Comparison of ENCODE assay signal across 8 cellular contexts in genomic region chr11:95924414-95924760, GRCh38. TPM values are rescaled to one million over a fixed set of nuclear protein-coding genes. Genes with fewer than 3 reads are reported as not detected.
DNase-seq lines count a peak whose midpoint lies in the region; ATAC-seq, FAIRE-seq and TF ChIP-seq lines count a peak whose summit lies in the region.

No MANE protein-coding gene starts in this region.

- peak overlapping the region; percentile 79 for H3K4me3 ChIP-seq in bronchial epithelial cell (ENCODE audit: low read depth, low read length)
- H3K4me3 ChIP-seq in lower leg skin (ENCODE audit: low read depth, poor library complexity, severe bottlenecking): peak overlapping the region; percentile 69
- H3K4me3 ChIP-seq in upper lobe of left lung: peak overlapping the region; percentile 60 to 83 (median 70)

- H3K36me3 ChIP-seq in bronchial epithelial cell (ENCODE audit: control insufficient read depth, insufficient read depth, low read length): no peaks in the 10 kb centered on the region
- H3K36me3 ChIP-seq in upper lobe of left lung: no peaks in the 10 kb centered on the region

- DNase-seq in activated CD8-positive, alpha-beta memory T cell treated with anti-CD3 and anti-CD28 coated beads, Interleukin-2, amount 10 ng/mL, durations not matched to agents 7 days and 5 days: no peak
- DNase-seq in activated CD8-positive, alpha-beta memory T cell treated with anti-CD3 and anti-CD28 coated beads, Interleukin-2, amount 50 U/mL, for 4 hours: no peak
- DNase-seq in NCI-H146 (lab: John Stamatoyannopoulos, UW) (peak; percentile 60), bronchial epithelial cell (ENCODE audit: low read depth) (peak; percentile 22), lower leg skin (ENCODE audit: low spot score in 2 of 2) (no peak), upper lobe of left lung (no peak)
- no peak for DNase-seq in stimulated activated CD4-positive, alpha-beta T cell treated with anti-CD3 and anti-CD28 coated beads, Interleukin-15, amount 100 ng/mL, for 24 hours

- ATAC-seq in activated CD8-positive, alpha-beta memory T cell treated with anti-CD3 and anti-CD28 coated beads, Interleukin-2, amount 10 ng/mL, durations not matched to agents 7 days and 5 days: peak; percentile 2
- ATAC-seq in upper lobe of left lung (ENCODE audit: low FRiP score in 2 of 2) (peak; percentile 34 to 55), GM18505 (IDR thresholded peaks at IDR 0.05; ENCODE audit: unreplicated experiment) (no peak)

- peaks cover 4% of the 10 kb centered on the region for H3K27me3 Mint-ChIP-seq in activated CD8-positive, alpha-beta memory T cell treated with anti-CD3 and anti-CD28 coated beads, Interleukin-2, amount 10 ng/mL, durations not matched to agents 7 days and 5 days

- CTCF ChIA-PET in activated CD8-positive, alpha-beta memory T cell treated with anti-CD3 and anti-CD28 coated beads, Interleukin-2, amount 10 ng/mL, durations not matched to agents 7 days and 5 days (lab: Charles Lee): interaction anchor here (1.8 kb wide), 1 partner anchor 419 kb away, joined by 4 read pairs; the partner anchor contains the start of gene MAML2

- H3K27ac ChIP-seq in upper lobe of left lung: peak overlapping the region; percentile 86 to 98 (median 94)

- WGBS in lower leg skin, 2 donors: 0 to 1% methylated on average over 4 of the region's 4 CpGs
- 0 to 1% methylated on average over 4 of the region's 4 CpGs for WGBS in upper lobe of left lung, 2 donors

- H3K9me3 Mint-ChIP-seq in activated CD8-positive, alpha-beta memory T cell treated with anti-CD3 and anti-CD28 coated beads, Interleukin-2, amount 10 ng/mL, durations not matched to agents 7 days and 5 days (ENCODE audit: low read depth): no peaks in the 10 kb centered on the region

- peak overlapping the region; percentile 97 for H3K27ac Mint-ChIP-seq in activated CD8-positive, alpha-beta memory T cell treated with anti-CD3 and anti-CD28 coated beads, Interleukin-2, amount 10 ng/mL, durations not matched to agents 7 days and 5 days

- peaks cover 8 to 16% (median 13%) of the 10 kb centered on the region in 4 donors for H3K4me1 ChIP-seq in upper lobe of left lung

- no peak for FAIRE-seq in bronchial epithelial cell (lab: Jason Lieb, UNC)

- TF ChIP-seq POLR2A in lower leg skin (IDR thresholded peaks at IDR 0.05) (no peak), upper lobe of left lung (IDR thresholded peaks at IDR 0.05) (no peak), GM18505 (IDR thresholded peaks at IDR 0.05; ENCODE audit: borderline replicate concordance, extremely low read depth, insufficient read depth, insufficient read length) (no peak)

- no peak for TF ChIP-seq CTCF in bronchial epithelial cell (IDR thresholded peaks at IDR 0.05; ENCODE audit: insufficient read depth, low read length, severe bottlenecking)
- TF ChIP-seq CTCF in lower leg skin (IDR thresholded peaks at IDR 0.05): no peak
- TF ChIP-seq CTCF in upper lobe of left lung (IDR thresholded peaks at IDR 0.05): no peak

- no peaks in the 10 kb centered on the region for H3K9me3 ChIP-seq in upper lobe of left lung

- peaks cover 29% of the 10 kb centered on the region for H3K4me1 Mint-ChIP-seq in activated CD8-positive, alpha-beta memory T cell treated with anti-CD3 and anti-CD28 coated beads, Interleukin-2, amount 10 ng/mL, durations not matched to agents 7 days and 5 days

- intact Hi-C loops in lower leg skin (cut with DNase I; ENCODE audit: low total_unique reads): no loop called here

- H3K27me3 ChIP-seq in bronchial epithelial cell (ENCODE audit: control insufficient read depth, insufficient read depth, low read length): no peaks in the 10 kb centered on the region
- no peaks in the 10 kb centered on the region for H3K27me3 ChIP-seq in upper lobe of left lung

- no peak for TF ChIP-seq EP300 in upper lobe of left lung (IDR thresholded peaks at IDR 0.05)

- peak overlapping the region; percentile 100 for H3K4me3 Mint-ChIP-seq in activated CD8-positive, alpha-beta memory T cell treated with anti-CD3 and anti-CD28 coated beads, Interleukin-2, amount 10 ng/mL, durations not matched to agents 7 days and 5 days

- peaks cover 10% of the 10 kb centered on the region for H3K36me3 Mint-ChIP-seq in activated CD8-positive, alpha-beta memory T cell treated with anti-CD3 and anti-CD28 coated beads, Interleukin-2, amount 10 ng/mL, durations not matched to agents 7 days and 5 days

RNA-seq across cellular contexts. Expression of gene MTMR2, which starts 0.5 kb away (rescaled TPM):
- 10 to 100 TPM; 24.3 to 32.0 TPM for total RNA-seq in activated CD8-positive, alpha-beta memory T cell treated with anti-CD3 and anti-CD28 coated beads, Interleukin-2, amount 10 ng/mL, durations not matched to agents 7 days and 5 days
- 15.0 and 19.3 TPM in 2 replicates for total RNA-seq in bronchial epithelial cell
- 10 to 100 TPM; 11.1 to 17.4 (median 12.2) TPM for total RNA-seq in lower leg skin
- total RNA-seq in upper lobe of left lung: 10 to 100 TPM in 5 of 6 donors, 1 to 10 TPM in 1; 6.3 to 32.5 (median 25.0) TPM

Comparison
In these comparisons a context has a peak if more than half of its experiments do, and no peak if none do; other contexts are left out.
1. DNase-seq: peak in NCI-H146 (single experiment) and bronchial epithelial cell (single experiment); none in activated CD8-positive, alpha-beta memory T cell treated with anti-CD3 and anti-CD28 coated beads, Interleukin-2, amount 10 ng/mL, durations not matched to agents 7 days and 5 days (single experiment), activated CD8-positive, alpha-beta memory T cell treated with anti-CD3 and anti-CD28 coated beads, Interleukin-2, amount 50 U/mL, for 4 hours (single experiment), lower leg skin (0 of 2), upper lobe of left lung (0 of 2) and stimulated activated CD4-positive, alpha-beta T cell treated with anti-CD3 and anti-CD28 coated beads, Interleukin-15, amount 100 ng/mL, for 24 hours (single experiment).
2. Peak in every context shown above with its lines, with median percentiles within 50 percentile points of each other: H3K4me3 ChIP-seq.